Comparison of ENCODE assay signal across 31 cellular contexts in the genomic region with DNA sequence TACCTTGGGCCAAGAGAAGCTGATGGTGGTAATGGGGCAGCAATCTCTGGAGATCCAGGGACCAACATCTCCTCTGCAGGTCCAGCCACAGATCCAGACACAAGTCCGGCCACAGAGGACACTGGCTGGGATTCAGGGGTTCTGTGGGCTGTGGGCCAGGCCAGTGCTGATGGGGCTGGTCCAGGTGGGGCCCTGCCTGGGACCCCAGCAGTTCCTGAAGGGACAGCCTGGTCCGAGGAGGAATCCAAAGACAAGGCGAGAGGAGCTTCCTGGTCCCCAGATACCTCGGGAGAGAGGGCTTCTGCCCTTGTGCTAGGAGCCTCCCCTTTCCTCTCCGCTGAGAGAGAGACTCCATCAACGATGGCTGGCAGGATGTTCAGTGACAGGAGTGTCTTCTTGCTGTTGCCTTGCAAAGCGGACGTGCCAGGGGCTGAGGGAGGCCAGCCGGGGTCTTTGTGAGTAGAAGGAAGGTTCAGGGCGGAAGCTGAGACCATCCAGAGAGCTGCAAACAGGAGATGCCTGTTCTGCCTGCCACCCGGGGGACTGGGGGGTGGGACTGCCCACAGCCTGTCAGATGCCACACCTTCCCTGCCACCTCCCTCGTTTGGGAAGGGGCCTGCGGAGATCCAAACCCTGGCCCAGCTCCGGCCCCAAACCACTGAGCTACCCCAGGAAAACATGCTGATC. TPM values are rescaled to one million over a fixed set of nuclear protein-coding genes. Genes with fewer than 3 reads are reported as not detected.
DNase-seq lines count a peak whose midpoint lies in the region; ATAC-seq and TF ChIP-seq lines count a peak whose summit lies in the region.
"Had no signal": no experiment of that assay in that cellular context is flagged by ENCODE, and none has a peak within 500 bp of the region (broad histone marks: within the 10 kb centered on the region; RNA-seq: fewer than 3 reads in every experiment).

No MANE protein-coding gene starts in this region.

- peaks cover 3% of the 10 kb centered on the region for H3K79me1 ChIP-seq in neuronal stem cell (ENCODE audit: low read depth, low read length)

- no peak overlapping the region for H2BK12ac ChIP-seq in neuronal stem cell (ENCODE audit: low read length)

- no peaks in the 10 kb centered on the region for H3K9me3 ChIP-seq in RWPE2 (ENCODE audit: severe bottlenecking)
- peaks cover 0 to 2% of the 10 kb centered on the region in 2 donors for H3K9me3 ChIP-seq in neuronal stem cell (replicated peaks in 1 of 2; ENCODE audit: control insufficient read depth in 2 of 2, insufficient read depth in 1 of 2, low read depth in 1 of 2, low read length in 2 of 2)
- H3K9me3 ChIP-seq: BLaER1 treated with 17β-estradiol and CSF1 and Interleukin-3, amounts not matched to agents 10 nM and 100 nM; pancreas; thoracic aorta had no signal

- no peak overlapping the region for H3K4me2 ChIP-seq in neuronal stem cell (ENCODE audit: insufficient read depth, low read length, poor library complexity, severe bottlenecking)
- H3K4me2 ChIP-seq: BLaER1 treated with 17β-estradiol and CSF1 and Interleukin-3, amounts not matched to agents 10 nM and 100 nM had no signal

- intact Hi-C loops in natural killer cell (cut with micrococcal nuclease): no loop called here

- no peak overlapping the region for H3K14ac ChIP-seq in neuronal stem cell (ENCODE audit: low read length)

- H3K4me1 ChIP-seq in RWPE2 (ENCODE audit: insufficient read depth, poor library complexity, severe bottlenecking) (no peaks in the 10 kb centered on the region), neuronal stem cell (ENCODE audit: control insufficient read depth in 2 of 2, insufficient read depth in 1 of 2, low read depth in 1 of 2, low read length in 2 of 2) (peaks cover 5 to 6% of the 10 kb centered on the region in 2 donors)
- H3K4me1 ChIP-seq: pancreas had no signal

- no peak overlapping the region for H2BK120ac ChIP-seq in neuronal stem cell (ENCODE audit: low read depth, low read length)

- TF ChIP-seq CTCF in natural killer cell (IDR thresholded peaks at IDR 0.05): no peak
- no peak for TF ChIP-seq CTCF in RWPE2 (IDR thresholded peaks at IDR 0.05; ENCODE audit: poor library complexity, severe bottlenecking)
- no peak for TF ChIP-seq CTCF in HFFc6 (IDR thresholded peaks at IDR 0.05)

- H2BK15ac ChIP-seq in neuronal stem cell (ENCODE audit: low read length): no peak overlapping the region

- no peak for ATAC-seq in natural killer cell treated with Interleukin-12 subunit alpha and Interleukin-12 subunit beta and Interleukin-15 and Interleukin-18, amount 100 ng/mL, for 72 hours
- ATAC-seq in natural killer cell (no peak), RWPE2 (ENCODE audit: low read depth) (no peak), GM21423 (IDR thresholded peaks at IDR 0.05; ENCODE audit: unreplicated experiment) (no peak), HG02610 (IDR thresholded peaks at IDR 0.05; ENCODE audit: unreplicated experiment) (no peak)
- ATAC-seq: activated CD8-positive, alpha-beta T cell treated with anti-CD3 and anti-CD28 coated beads, Interleukin-2, amount 10 ng/mL, durations not matched to agents 7 days and 5 days; Panc1; pancreas had no signal

- no peak overlapping the region for H3K4me3 ChIP-seq in RWPE2 (ENCODE audit: severe bottlenecking)
- no peak overlapping the region for H3K4me3 ChIP-seq in neuronal stem cell (ENCODE audit: low read length in 2 of 2)
- H3K4me3 ChIP-seq: BLaER1 treated with 17β-estradiol and CSF1 and Interleukin-3, amounts not matched to agents 10 nM and 100 nM; GM23248; pancreas; thoracic aorta had no signal

- no peak overlapping the region for H2AFZ ChIP-seq in neuronal stem cell (ENCODE audit: low read length)
- H2AFZ ChIP-seq: GM23248 had no signal

- peaks cover 5 to 23% of the 10 kb centered on the region in 2 donors for H3K27me3 Mint-ChIP-seq in natural killer cell treated with Interleukin-12 subunit alpha and Interleukin-12 subunit beta and Interleukin-15 and Interleukin-18, amount 100 ng/mL, for 72 hours
- H3K27me3 Mint-ChIP-seq in natural killer cell (ENCODE audit: low read depth in 2 of 2): peaks cover 1 to 5% of the 10 kb centered on the region in 2 donors
- peaks cover 40% of the 10 kb centered on the region for H3K27me3 Mint-ChIP-seq in HFFc6 (ENCODE audit: insufficient read depth)

- H3K27ac ChIP-seq in RWPE2 (ENCODE audit: poor library complexity, severe bottlenecking) (no peak overlapping the region), neuronal stem cell (replicated peaks; ENCODE audit: low read length) (no peak overlapping the region)
- H3K27ac ChIP-seq: BLaER1 treated with 17β-estradiol and CSF1 and Interleukin-3, amounts not matched to agents 10 nM and 100 nM; GM23248; pancreas; thoracic aorta had no signal

- H3K36me3 ChIP-seq in RWPE2 (ENCODE audit: low read depth) (no peaks in the 10 kb centered on the region), neuronal stem cell (replicated peaks in 1 of 2; ENCODE audit: control insufficient read depth in 2 of 2, insufficient read depth in 2 of 2, low read length in 2 of 2) (no peaks in the 10 kb centered on the region)
- H3K36me3 ChIP-seq: BLaER1 treated with 17β-estradiol and CSF1 and Interleukin-3, amounts not matched to agents 10 nM and 100 nM; pancreas; thoracic aorta had no signal

- no peak overlapping the region for H3K9ac ChIP-seq in neuronal stem cell (ENCODE audit: low read depth, low read length, poor library complexity)
- H3K9ac ChIP-seq: BLaER1 treated with 17β-estradiol and CSF1 and Interleukin-3, amounts not matched to agents 10 nM and 100 nM; GM23248 had no signal

- H3K4ac ChIP-seq in neuronal stem cell (ENCODE audit: low read length): no peak overlapping the region

- H3K36me3 Mint-ChIP-seq in natural killer cell treated with Interleukin-12 subunit alpha and Interleukin-12 subunit beta and Interleukin-15 and Interleukin-18, amount 100 ng/mL, for 72 hours: no peaks in the 10 kb centered on the region
- H3K36me3 Mint-ChIP-seq in natural killer cell (no peaks in the 10 kb centered on the region), HFFc6 (ENCODE audit: low read depth) (no peaks in the 10 kb centered on the region)

- H3K4me1 Mint-ChIP-seq in natural killer cell treated with Interleukin-12 subunit alpha and Interleukin-12 subunit beta and Interleukin-15 and Interleukin-18, amount 100 ng/mL, for 72 hours (ENCODE audit: low read depth in 2 of 2): peaks cover 3 to 6% of the 10 kb centered on the region in 2 donors
- H3K4me1 Mint-ChIP-seq in natural killer cell (no peaks in the 10 kb centered on the region), HFFc6 (ENCODE audit: low read depth) (peaks cover 6% of the 10 kb centered on the region; the same call in 1 of the 2 replicates)

- peak overlapping the region; percentile 81 for H2AK5ac ChIP-seq in neuronal stem cell (ENCODE audit: low read depth, low read length)

- no peak overlapping the region for H3K4me3 Mint-ChIP-seq in natural killer cell treated with Interleukin-12 subunit alpha and Interleukin-12 subunit beta and Interleukin-15 and Interleukin-18, amount 100 ng/mL, for 72 hours
- H3K4me3 Mint-ChIP-seq in natural killer cell (no peak overlapping the region), HFFc6 (no peak overlapping the region)
- H3K4me3 Mint-ChIP-seq: activated CD8-positive, alpha-beta T cell treated with anti-CD3 and anti-CD28 coated beads, Interleukin-2, amount 10 ng/mL, durations not matched to agents 7 days and 5 days; nephron progenitor cell; stimulated activated naive CD8-positive, alpha-beta T cell treated with anti-CD3 and anti-CD28 coated beads, Interleukin-15, Interleukin-2, amounts not matched to agents 100 ng/mL and 50 ng/mL, for 24 hours; T-helper 2 cell treated with Interferon-gamma antibody and Interleukin-4, amounts not matched to agents 5 μg/mL and 100 μg/mL, for 36 hours had no signal

- peak overlapping the region; percentile 3 for H3K23ac ChIP-seq in neuronal stem cell (ENCODE audit: low read depth, low read length, poor library complexity)

- H3K18ac ChIP-seq in neuronal stem cell (ENCODE audit: low read length): peak overlapping the region; percentile 69

- no peak overlapping the region for H4K91ac ChIP-seq in neuronal stem cell (ENCODE audit: low read depth, low read length, poor library complexity)

- no CpG with 5 or more reads among the region's 14 CpGs for WGBS in neuronal stem cell (ENCODE audit: extremely low coverage in 2 of 2, insufficient read length in 2 of 2, insufficient replicate concordance in 1 of 2), 2 donors

- no peak overlapping the region for H3K27ac Mint-ChIP-seq in natural killer cell treated with Interleukin-12 subunit alpha and Interleukin-12 subunit beta and Interleukin-15 and Interleukin-18, amount 100 ng/mL, for 72 hours
- H3K27ac Mint-ChIP-seq in natural killer cell: no peak overlapping the region
- no peak overlapping the region for H3K27ac Mint-ChIP-seq in HFFc6
- H3K27ac Mint-ChIP-seq: activated CD8-positive, alpha-beta T cell treated with anti-CD3 and anti-CD28 coated beads, Interleukin-2, amount 10 ng/mL, durations not matched to agents 7 days and 5 days; nephron progenitor cell; stimulated activated naive CD8-positive, alpha-beta T cell treated with anti-CD3 and anti-CD28 coated beads, Interleukin-15, Interleukin-2, amounts not matched to agents 100 ng/mL and 50 ng/mL, for 24 hours; T-helper 2 cell treated with Interferon-gamma antibody and Interleukin-4, amounts not matched to agents 5 μg/mL and 100 μg/mL, for 36 hours had no signal

- no peak overlapping the region for H4K8ac ChIP-seq in neuronal stem cell (ENCODE audit: low read depth, low read length)

- H3K27me3 ChIP-seq in RWPE2 (ENCODE audit: insufficient read depth, poor library complexity, severe bottlenecking) (no peaks in the 10 kb centered on the region), neuronal stem cell (ENCODE audit: control insufficient read depth in 3 of 3, insufficient read depth in 3 of 3, low read depth in 1 of 3, low read length in 3 of 3) (peaks cover 0 to 30% (median 0%) of the 10 kb centered on the region in 3 experiments)
- H3K27me3 ChIP-seq: BLaER1 treated with 17β-estradiol and CSF1 and Interleukin-3, amounts not matched to agents 10 nM and 100 nM; pancreas had no signal

- peak; percentile 34 for DNase-seq in natural killer cell treated with Interleukin-12 subunit alpha and Interleukin-12 subunit beta and Interleukin-15 and Interleukin-18, amount 100 ng/mL, for 72 hours (ENCODE audit: low spot score)
- DNase-seq in natural killer cell (no peak), RWPE2 (ENCODE audit: low spot score) (peak; percentile 76), neuronal stem cell (ENCODE audit: low spot score) (no peak), HFFc6 (no peak)
- DNase-seq: activated CD4-positive, alpha-beta T cell treated with anti-CD3 and anti-CD28 coated beads for 4 hours; activated CD8-positive, alpha-beta T cell treated with anti-CD3 and anti-CD28 coated beads, Interleukin-2, amount 10 ng/mL, durations not matched to agents 7 days and 5 days; central memory CD4-positive, alpha-beta T cell; COR-L47; GM23248; kidney glomerular epithelial cell; NCI-H1092; NCI-H1694 treated with DMSO at 0.1 percent for 48 hours; NCI-H446; NCI-H748 treated with DMSO at 0.1 percent for 48 hours; nephron progenitor cell; SIG-M5; stimulated activated CD8-positive, alpha-beta memory T cell treated with anti-CD3 and anti-CD28 coated beads, Interleukin-4, amount 100 ng/mL, for 48 hours had no signal

- no peak overlapping the region for H2BK5ac ChIP-seq in neuronal stem cell (ENCODE audit: low read length)

- no peaks in the 10 kb centered on the region for H3K9me3 Mint-ChIP-seq in natural killer cell treated with Interleukin-12 subunit alpha and Interleukin-12 subunit beta and Interleukin-15 and Interleukin-18, amount 100 ng/mL, for 72 hours
- H3K9me3 Mint-ChIP-seq in natural killer cell (no peaks in the 10 kb centered on the region), HFFc6 (no peaks in the 10 kb centered on the region)
- H3K9me3 Mint-ChIP-seq: nephron progenitor cell; stimulated activated naive CD8-positive, alpha-beta T cell treated with anti-CD3 and anti-CD28 coated beads, Interleukin-15, Interleukin-2, amounts not matched to agents 100 ng/mL and 50 ng/mL, for 24 hours; T-helper 2 cell treated with Interferon-gamma antibody and Interleukin-4, amounts not matched to agents 5 μg/mL and 100 μg/mL, for 36 hours had no signal

RNA-seq across cellular contexts. Expression of gene GOLGA6C, which starts 24.5 kb away (rescaled TPM):
- under 1 TPM in 1 of 2 donors, not detected in 1; 0.21 TPM for total RNA-seq in natural killer cell treated with Interleukin-12 subunit alpha and Interleukin-12 subunit beta and Interleukin-15 and Interleukin-18, amount 100 ng/mL, for 72 hours
- not detected for total RNA-seq in natural killer cell
- not detected for polyA plus RNA-seq in neuronal stem cell (2013, experiment 1 of 2)
- not detected for polyA plus RNA-seq in neuronal stem cell (2013, experiment 2 of 2)
- not detected for total RNA-seq in HFFc6 (2021; fragmentation: NEBNext Ultra II Directional; extraction: Animal tissue kit (Norgen Biotek cat#: 25700))
- total RNA-seq: activated CD8-positive, alpha-beta T cell treated with anti-CD3 and anti-CD28 coated beads, Interleukin-2, amount 10 ng/mL, durations not matched to agents 7 days and 5 days; G401; GM23248; HT1080; mucosa of gallbladder; pancreas had no signal
- polyA plus RNA-seq: esophagus, GM23248, pancreas had no signal

RNA-seq across cellular contexts. Expression of gene C15orf39, which starts 32.0 kb away (rescaled TPM):
- total RNA-seq in natural killer cell treated with Interleukin-12 subunit alpha and Interleukin-12 subunit beta and Interleukin-15 and Interleukin-18, amount 100 ng/mL, for 72 hours: 10 to 100 TPM; 26.8 to 30.3 TPM
- total RNA-seq in natural killer cell: 10 to 100 TPM; 63.5 to 89.2 (median 70.1) TPM
- 5.9 TPM for polyA plus RNA-seq in neuronal stem cell (2013, experiment 1 of 2)
- polyA plus RNA-seq in neuronal stem cell (2013, experiment 2 of 2): 5.5 TPM
- 10 to 100 TPM in 5 of 6 experiments, 1 to 10 TPM in 1; 8.8 to 14.8 (median 12.0) TPM for total RNA-seq in HFFc6 (2021; fragmentation: NEBNext Ultra II Directional; extraction: Animal tissue kit (Norgen Biotek cat#: 25700))

RNA-seq across cellular contexts. Expression of gene GOLGA6D, which starts 49.0 kb away (rescaled TPM):
- total RNA-seq in natural killer cell treated with Interleukin-12 subunit alpha and Interleukin-12 subunit beta and Interleukin-15 and Interleukin-18, amount 100 ng/mL, for 72 hours: not detected
- total RNA-seq in natural killer cell: not detected
- 0.04 TPM for polyA plus RNA-seq in neuronal stem cell (2013, experiment 1 of 2)
- polyA plus RNA-seq in neuronal stem cell (2013, experiment 2 of 2): 0.03 TPM
- not detected for total RNA-seq in HFFc6 (2021; fragmentation: NEBNext Ultra II Directional; extraction: Animal tissue kit (Norgen Biotek cat#: 25700))
- total RNA-seq: activated CD8-positive, alpha-beta T cell treated with anti-CD3 and anti-CD28 coated beads, Interleukin-2, amount 10 ng/mL, durations not matched to agents 7 days and 5 days; G401; GM23248; HT1080; thoracic aorta had no signal
- polyA plus RNA-seq: adipose tissue, esophagus, GM23248, pancreas had no signal

Comparison
In these comparisons a context has a peak if more than half of its experiments do, and no peak if none do; other contexts are left out.
1. DNase-seq: peak in natural killer cell treated with Interleukin-12 subunit alpha and Interleukin-12 subunit beta and Interleukin-15 and Interleukin-18, amount 100 ng/mL, for 72 hours (single experiment) and RWPE2 (single experiment); none in natural killer cell (single experiment), neuronal stem cell (single experiment) and HFFc6 (single experiment).